ENCODE assay signal across 3 cellular contexts in genomic region chr1:156180471-156180870, GRCh38.
TF ChIP-seq lines count a peak whose summit lies in the region.

No MANE protein-coding gene starts in this region.

TF ChIP-seq in A549, 52 proteins besides CTCF, POLR2A, EP300 and RAD21:
- TF ChIP-seq HOXB13 (CRISPR knock-in tag; IDR thresholded peaks at IDR 0.05; ENCODE audit: low read depth) (no peak), HEYL (CRISPR knock-in tag; IDR thresholded peaks at IDR 0.05) (no peak), GATA3 (IDR thresholded peaks at IDR 0.05; ENCODE audit: borderline replicate concordance) (no peak), ATOH8 (CRISPR knock-in tag; IDR thresholded peaks at IDR 0.05; ENCODE audit: low read depth) (no peak), RNF2 (IDR thresholded peaks at IDR 0.05; ENCODE audit: borderline replicate concordance, low read depth) (no peak)

TF ChIP-seq in HEK293, 187 proteins besides CTCF, POLR2A, EP300 and RAD21:
- TF ChIP-seq ZNF121 (tag by site-specific recombination; IDR thresholded peaks at IDR 0.05) (peak; percentile 85), ZNF623 (tag by site-specific recombination; IDR thresholded peaks at IDR 0.05) (no peak), ZNF654 (tag by site-specific recombination; IDR thresholded peaks at IDR 0.05; ENCODE audit: low read depth) (no peak), ZNF19 (tag by site-specific recombination; IDR thresholded peaks at IDR 0.05; ENCODE audit: low read depth) (no peak)
TF ChIP-seq in HEK293: peak in this region for 1.

TF ChIP-seq in SK-N-SH, 30 proteins besides CTCF, POLR2A, EP300 and RAD21:
- TF ChIP-seq PBX3 (IDR thresholded peaks at IDR 0.05) (no peak), SMC3 (IDR thresholded peaks at IDR 0.05; ENCODE audit: low read depth, low read length) (no peak), USF2 (IDR thresholded peaks at IDR 0.05; ENCODE audit: borderline replicate concordance, low read depth, low read length) (no peak), MEF2A (IDR thresholded peaks at IDR 0.05; ENCODE audit: borderline replicate concordance, low read depth) (no peak), CHD2 (IDR thresholded peaks at IDR 0.05; ENCODE audit: low read length, partially characterized antibody) (no peak), USF1 (IDR thresholded peaks at IDR 0.05; ENCODE audit: borderline replicate concordance, low read depth) (no peak), SIN3A (IDR thresholded peaks at IDR 0.05; ENCODE audit: borderline replicate concordance, low read depth, low read length) (no peak), EZH2phosphoT487 (IDR thresholded peaks at IDR 0.05; ENCODE audit: borderline replicate concordance, low read depth) (no peak), ELF1 (IDR thresholded peaks at IDR 0.05) (no peak), ZBTB33 (IDR thresholded peaks at IDR 0.05; ENCODE audit: borderline replicate concordance, low read depth) (no peak), IRF3 (IDR thresholded peaks at IDR 0.05; ENCODE audit: low read depth, low read length) (no peak), GABPA (IDR thresholded peaks at IDR 0.05; ENCODE audit: low read depth) (no peak), TCF12 (IDR thresholded peaks at IDR 0.05) (no peak), FOXM1 (IDR thresholded peaks at IDR 0.05; ENCODE audit: low read depth) (no peak), JUND (IDR thresholded peaks at IDR 0.05) (no peak), YY1 (IDR thresholded peaks at IDR 0.05; ENCODE audit: low read depth) (no peak), RCOR1 (IDR thresholded peaks at IDR 0.05; ENCODE audit: low read length) (no peak), FOSL2 (IDR thresholded peaks at IDR 0.05; ENCODE audit: borderline replicate concordance, low read depth) (no peak)
